8 cellular contexts compared by ENCODE assay signal in genomic region chr12:48977290-48978281, GRCh38. TPM values are rescaled to one million over a fixed set of nuclear protein-coding genes. Genes with fewer than 3 reads are reported as not detected.
A peak's percentile ranks its signal among the peaks of the same experiment; 100 is the strongest.
DNase-seq lines count a peak whose midpoint lies in the region; ATAC-seq, FAIRE-seq and TF ChIP-seq lines count a peak whose summit lies in the region.

No MANE protein-coding gene starts in this region.

- ATAC-seq in heart left ventricle, result peak in 2 of 4 donors; percentile 40 to 44

- peaks cover 6% of the 10 kb centered on the region; the same call in 1 of the 2 replicates for H3K36me3 Mint-ChIP-seq in HFFc6 (ENCODE audit: low read depth)

- peak overlapping the region in 11 of 12 donors; percentile 7 to 54 (median 40) for H3K4me3 ChIP-seq in heart left ventricle

- TF ChIP-seq CTCF in HFFc6 (IDR thresholded peaks at IDR 0.05) (peak; percentile 88), heart left ventricle (IDR thresholded peaks at IDR 0.05) (peak; percentile 52 to 77 (median 62))

- TF ChIP-seq POLR2A in heart left ventricle (IDR thresholded peaks at IDR 0.05), result no peak

- H3K27me3 Mint-ChIP-seq in HFFc6 (ENCODE audit: insufficient read depth), result peaks cover 52% of the 10 kb centered on the region

- no peaks in the 10 kb centered on the region for H3K36me3 ChIP-seq in heart left ventricle

- intact Hi-C loops in heart left ventricle (cut with DNase I), result no loop called here

- peaks cover 48 to 99% (median 95%) of the 10 kb centered on the region in 9 donors for H3K27me3 ChIP-seq in heart left ventricle

- no peaks in the 10 kb centered on the region for H3K9me3 Mint-ChIP-seq in HFFc6

- H3K4me3 Mint-ChIP-seq in HFFc6, result no peak overlapping the region; the same call in 1 of the 2 replicates

- H3K9me3 ChIP-seq in heart left ventricle, result no peaks in the 10 kb centered on the region

- H3K4me1 ChIP-seq in heart left ventricle, result peaks cover 7 to 58% (median 39%) of the 10 kb centered on the region in 12 donors

- peaks cover 58% of the 10 kb centered on the region for H3K4me1 Mint-ChIP-seq in HFFc6 (ENCODE audit: low read depth)

- DNase-seq in ELF-1 (ENCODE audit: low read depth, low spot score) (peak; percentile 24), HFFc6 (peak; percentile 74), RCC 7860 (ENCODE audit: low spot score) (peak; percentile 61), heart left ventricle (peak in 4 of 5 donors; percentile 64 to 85 (median 66)), Ammon's horn (ENCODE audit: low spot score) (no peak), frontal cortex (ENCODE audit: low spot score in 2 of 2) (no peak)
- peak; percentile 93 for DNase-seq in activated effector memory CD4-positive, alpha-beta T cell treated with anti-CD3 and anti-CD28 coated beads, Interleukin-2, amount 50 U/mL, for 16 hours
- DNase-seq in stimulated activated CD4-positive, alpha-beta T cell treated with anti-CD3 and anti-CD28 coated beads, Interleukin-15, amount 100 ng/mL, for 24 hours, result peak; percentile 91

- peak overlapping the region; percentile 44 for H3K27ac Mint-ChIP-seq in HFFc6

- no peak for FAIRE-seq in RCC 7860 (lab: Jason Lieb, UNC)
- FAIRE-seq in frontal cortex (lab: Jason Lieb, UNC), result no peak

- WGBS in heart left ventricle, 4 donors, result 10 to 28% (median 18%) methylated on average over 25 to 50 of the region's 50 CpGs

- no peak overlapping the region for H3K27ac ChIP-seq in heart left ventricle

RNA-seq across cellular contexts. Expression of gene WNT1, which starts 0.5 kb away (rescaled TPM):
- total RNA-seq in HFFc6 (2021; fragmentation: NEBNext Ultra II Directional; extraction: Animal tissue kit (Norgen Biotek cat#: 25700)), result not detected
- total RNA-seq in heart left ventricle (under 1 TPM in 1 of 9 donors, not detected in 8; 0.29 TPM), frontal cortex (not detected)
- polyA plus RNA-seq in heart left ventricle, result not detected

RNA-seq across cellular contexts. Expression of gene WNT10B, which starts 6.1 kb away (rescaled TPM):
- total RNA-seq in HFFc6 (2021; fragmentation: NEBNext Ultra II Directional; extraction: Animal tissue kit (Norgen Biotek cat#: 25700)), result 1 to 10 TPM in 4 of 6 experiments, under 1 TPM in 2; 0.87 to 1.7 (median 1.3) TPM
- total RNA-seq in heart left ventricle (1 to 10 TPM in 1 of 9 donors, under 1 TPM in 7, not detected in 1; 0.12 to 1.3 (median 0.22) TPM), frontal cortex (3.7 TPM)
- under 1 TPM; 0.08 to 0.28 TPM for polyA plus RNA-seq in heart left ventricle

RNA-seq across cellular contexts. Expression of gene ARF3, which starts 20.3 kb away (rescaled TPM):
- total RNA-seq in HFFc6 (2021; fragmentation: NEBNext Ultra II Directional; extraction: Animal tissue kit (Norgen Biotek cat#: 25700)), result 100 to 1,000 TPM; 186 to 213 (median 203) TPM
- total RNA-seq in heart left ventricle, result 100 to 1,000 TPM in 1 of 9 donors, 10 to 100 TPM in 8; 35.8 to 130 (median 54.0) TPM
- polyA plus RNA-seq in heart left ventricle, result 10 to 100 TPM; 40.1 to 61.5 TPM
- total RNA-seq in frontal cortex, result 67.7 TPM

RNA-seq across cellular contexts. Expression of gene DDN, which starts 21.6 kb away (rescaled TPM):
- total RNA-seq in HFFc6 (2021; fragmentation: NEBNext Ultra II Directional; extraction: Animal tissue kit (Norgen Biotek cat#: 25700)), result under 1 TPM; 0.17 to 0.40 (median 0.23) TPM
- total RNA-seq in heart left ventricle, result 1 to 10 TPM in 4 of 9 donors, under 1 TPM in 5; 0.40 to 2.8 (median 0.95) TPM
- polyA plus RNA-seq in heart left ventricle, result under 1 TPM; 0.42 to 0.91 TPM
- total RNA-seq in frontal cortex, result 14.7 TPM

RNA-seq across cellular contexts. Expression of gene PRKAG1, which starts 41.0 kb away (rescaled TPM):
- total RNA-seq in HFFc6 (2021; fragmentation: NEBNext Ultra II Directional; extraction: Animal tissue kit (Norgen Biotek cat#: 25700)), result 10 to 100 TPM; 79.0 to 92.0 (median 83.3) TPM
- total RNA-seq in heart left ventricle (100 to 1,000 TPM in 2 of 9 donors, 10 to 100 TPM in 7; 72.0 to 107 (median 98.6) TPM), frontal cortex (29.3 TPM)
- 10 to 100 TPM; 91.5 to 93.5 TPM for polyA plus RNA-seq in heart left ventricle

Comparison
In these comparisons a context has a peak if more than half of its experiments do, and no peak if none do; other contexts are left out.
1. DNase-seq: peak in ELF-1 (single experiment), HFFc6 (single experiment), RCC 7860 (single experiment), activated effector memory CD4-positive, alpha-beta T cell treated with anti-CD3 and anti-CD28 coated beads, Interleukin-2, amount 50 U/mL, for 16 hours (single experiment), heart left ventricle (4 of 5) and stimulated activated CD4-positive, alpha-beta T cell treated with anti-CD3 and anti-CD28 coated beads, Interleukin-15, amount 100 ng/mL, for 24 hours (single experiment); none in Ammon's horn (single experiment) and frontal cortex (0 of 2).